In genomic region chr4:108058685-108059440, GRCh38 we compare ENCODE assay signal across 11 cellular contexts.
DNase-seq lines count a peak whose midpoint lies in the region; ATAC-seq and TF ChIP-seq lines count a peak whose summit lies in the region.
"Had no signal": no experiment of that assay in that cellular context is flagged by ENCODE, and none has a peak within 500 bp of the region (broad histone marks: within the 10 kb centered on the region; RNA-seq: fewer than 3 reads in every experiment).

No MANE protein-coding gene starts in this region.

- dilution Hi-C loops in mammary epithelial cell (cut with HindIII; ENCODE audit: low sequenced_read_pairs), result no loop called here

- H3K36me3 ChIP-seq in mammary epithelial cell (ENCODE audit: insufficient read depth, low read length), result no peaks in the 10 kb centered on the region
- H3K36me3 ChIP-seq in left ventricle myocardium inferior, result no peaks in the 10 kb centered on the region

- ATAC-seq in activated CD8-positive, alpha-beta T cell treated with anti-CD3 and anti-CD28 coated beads for 36 hours, result no peak
- no peak for ATAC-seq in activated CD8-positive, alpha-beta T cell treated with anti-CD3 and anti-CD28 coated beads, Interleukin-2, amount 10 ng/mL, durations not matched to agents 7 days and 5 days
- no peak for ATAC-seq in HG03521 (IDR thresholded peaks at IDR 0.05; ENCODE audit: unreplicated experiment)
- ATAC-seq: GM23338 had no signal

- H3K4me1 ChIP-seq in mammary epithelial cell (ENCODE audit: insufficient read depth, low read length) (peaks cover 9% of the 10 kb centered on the region), left ventricle myocardium inferior (no peaks in the 10 kb centered on the region)

- H3K27me3 ChIP-seq in mammary epithelial cell (ENCODE audit: insufficient read depth, low read length), result no peaks in the 10 kb centered on the region
- H3K27me3 ChIP-seq in left ventricle myocardium inferior (ENCODE audit: low read depth), result peaks cover 16% of the 10 kb centered on the region

- no peaks in the 10 kb centered on the region for H3K79me2 ChIP-seq in mammary epithelial cell (ENCODE audit: insufficient read depth, low read length)

- no peaks in the 10 kb centered on the region for H3K27me3 Mint-ChIP-seq in activated CD8-positive, alpha-beta T cell treated with anti-CD3 and anti-CD28 coated beads for 36 hours
- H3K27me3 Mint-ChIP-seq in activated CD8-positive, alpha-beta T cell treated with anti-CD3 and anti-CD28 coated beads, Interleukin-2, amount 10 ng/mL, durations not matched to agents 7 days and 5 days (ENCODE audit: low read depth), result no peaks in the 10 kb centered on the region
- peaks cover 14% of the 10 kb centered on the region for H3K27me3 Mint-ChIP-seq in progenitor cell of endocrine pancreas

- no peak overlapping the region for H3K27ac ChIP-seq in mammary epithelial cell (ENCODE audit: insufficient read depth, low read depth, low read length)
- H3K27ac ChIP-seq in left ventricle myocardium inferior (replicated peaks), result no peak overlapping the region

- H4K20me1 ChIP-seq in mammary epithelial cell (ENCODE audit: insufficient read depth, low read length), result no peaks in the 10 kb centered on the region

- peak overlapping the region; percentile 27 for H3K4me2 ChIP-seq in mammary epithelial cell (ENCODE audit: insufficient read depth, low read depth, low read length)
- H3K4me2 ChIP-seq: GM23338 had no signal

- H3K4me3 ChIP-seq in mammary epithelial cell (replicated peaks in 1 of 3; ENCODE audit: insufficient read depth in 1 of 3, low read depth in 2 of 3, low read length in 3 of 3) (no peak overlapping the region), left ventricle myocardium inferior (no peak overlapping the region)
- H3K4me3 ChIP-seq: GM23338 had no signal

- intact Hi-C loops in activated CD8-positive, alpha-beta T cell treated with anti-CD3 and anti-CD28 coated beads for 36 hours (cut with micrococcal nuclease), result no loop called here
- intact Hi-C loops in mammary epithelial cell (cut with micrococcal nuclease), result no loop called here
- intact Hi-C loops in left ventricle myocardium inferior (cut with micrococcal nuclease), result no loop called here

- DNase-seq in activated CD8-positive, alpha-beta T cell treated with anti-CD3 and anti-CD28 coated beads for 36 hours, result no peak
- DNase-seq in activated CD8-positive, alpha-beta T cell treated with anti-CD3 and anti-CD28 coated beads, Interleukin-2, amount 10 ng/mL, durations not matched to agents 7 days and 5 days, result no peak
- peak; percentile 17 for DNase-seq in NCI-H526 treated with DMSO at 0.1 percent for 48 hours (lab: John Stamatoyannopoulos, UW)
- DNase-seq in mammary epithelial cell, result peak; percentile 78
- DNase-seq in progenitor cell of endocrine pancreas (ENCODE audit: low spot score, unreplicated experiment), result no peak
- DNase-seq in left ventricle myocardium inferior, result no peak
- no peak for DNase-seq in NCI-H1694 (lab: John Stamatoyannopoulos, UW)
- DNase-seq: nucleus accumbens, T-helper 1 cell had no signal

- no peak overlapping the region for H3K9ac ChIP-seq in mammary epithelial cell (ENCODE audit: insufficient read depth, low read length)

- no peaks in the 10 kb centered on the region for H3K9me3 Mint-ChIP-seq in activated CD8-positive, alpha-beta T cell treated with anti-CD3 and anti-CD28 coated beads for 36 hours
- H3K9me3 Mint-ChIP-seq in activated CD8-positive, alpha-beta T cell treated with anti-CD3 and anti-CD28 coated beads, Interleukin-2, amount 10 ng/mL, durations not matched to agents 7 days and 5 days (ENCODE audit: insufficient read depth), result no peaks in the 10 kb centered on the region
- H3K9me3 Mint-ChIP-seq in progenitor cell of endocrine pancreas (ENCODE audit: low read depth), result no peaks in the 10 kb centered on the region
- H3K9me3 Mint-ChIP-seq: GM23338 had no signal

- H2AFZ ChIP-seq in mammary epithelial cell (ENCODE audit: low read depth, low read length), result no peak overlapping the region
- H2AFZ ChIP-seq: GM23338 had no signal

- no peak for TF ChIP-seq CTCF in activated CD8-positive, alpha-beta T cell treated with anti-CD3 and anti-CD28 coated beads for 36 hours (IDR thresholded peaks at IDR 0.05)
- TF ChIP-seq CTCF in mammary epithelial cell (conservative IDR thresholded peaks at IDR 0.05 in 1 of 2, IDR thresholded peaks at IDR 0.05 in 1 of 2; ENCODE audit: extremely low read depth in 1 of 2, insufficient read depth in 1 of 2, low read depth in 1 of 2, low read length in 2 of 2) (no peak), progenitor cell of endocrine pancreas (IDR thresholded peaks at IDR 0.05; ENCODE audit: unreplicated experiment) (no peak), left ventricle myocardium inferior (IDR thresholded peaks at IDR 0.05; ENCODE audit: borderline replicate concordance) (no peak)

- POLR2A ChIA-PET in activated CD8-positive, alpha-beta T cell treated with anti-CD3 and anti-CD28 coated beads for 36 hours (lab: Charles Lee), result no interaction called here
- POLR2A ChIA-PET in activated CD8-positive, alpha-beta T cell treated with anti-CD3 and anti-CD28 coated beads, Interleukin-2, amount 10 ng/mL, durations not matched to agents 7 days and 5 days (lab: Charles Lee), result interaction anchor here (2.3 kb wide), 1 partner anchor 12 kb away, joined by 9 read pairs; no protein-coding TSS in a partner anchor

- no peak overlapping the region for H3K4me3 Mint-ChIP-seq in activated CD8-positive, alpha-beta T cell treated with anti-CD3 and anti-CD28 coated beads for 36 hours
- H3K4me3 Mint-ChIP-seq in activated CD8-positive, alpha-beta T cell treated with anti-CD3 and anti-CD28 coated beads, Interleukin-2, amount 10 ng/mL, durations not matched to agents 7 days and 5 days, result no peak overlapping the region
- no peak overlapping the region for H3K4me3 Mint-ChIP-seq in progenitor cell of endocrine pancreas (ENCODE audit: low read depth)
- H3K4me3 Mint-ChIP-seq: GM23338 had no signal

- H3K27ac Mint-ChIP-seq in activated CD8-positive, alpha-beta T cell treated with anti-CD3 and anti-CD28 coated beads for 36 hours, result peak overlapping the region; percentile 55
- H3K27ac Mint-ChIP-seq in activated CD8-positive, alpha-beta T cell treated with anti-CD3 and anti-CD28 coated beads, Interleukin-2, amount 10 ng/mL, durations not matched to agents 7 days and 5 days, result no peak overlapping the region
- H3K27ac Mint-ChIP-seq in progenitor cell of endocrine pancreas, result peak overlapping the region; percentile 8
- H3K27ac Mint-ChIP-seq: GM23338 had no signal

- 66% methylated on average over 9 of the region's 11 CpGs for WGBS in mammary epithelial cell (ENCODE audit: low coverage, missing lambda C conversion rate)

- peaks cover 75% of the 10 kb centered on the region for H3K4me1 Mint-ChIP-seq in activated CD8-positive, alpha-beta T cell treated with anti-CD3 and anti-CD28 coated beads for 36 hours (ENCODE audit: low read depth)
- H3K4me1 Mint-ChIP-seq in activated CD8-positive, alpha-beta T cell treated with anti-CD3 and anti-CD28 coated beads, Interleukin-2, amount 10 ng/mL, durations not matched to agents 7 days and 5 days (ENCODE audit: low read depth), result peaks cover 30% of the 10 kb centered on the region
- peaks cover 8% of the 10 kb centered on the region for H3K4me1 Mint-ChIP-seq in progenitor cell of endocrine pancreas (ENCODE audit: low read depth)

- CTCF ChIA-PET in activated CD8-positive, alpha-beta T cell treated with anti-CD3 and anti-CD28 coated beads for 36 hours (lab: Charles Lee), result interaction anchor here (0.9 to 3.4 kb wide), 8 partner anchors 9 to 514 kb away, joined by 3 to 16 read pairs (median 4); partner anchors contain the start of gene LEF1
- CTCF ChIA-PET in activated CD8-positive, alpha-beta T cell treated with anti-CD3 and anti-CD28 coated beads, Interleukin-2, amount 10 ng/mL, durations not matched to agents 7 days and 5 days (lab: Charles Lee), result interaction anchor here (0.7 to 2.5 kb wide), 8 partner anchors 9 to 454 kb away, joined by 3 to 11 read pairs (median 4); no protein-coding TSS in a partner anchor
- CTCF ChIA-PET in mammary epithelial cell (lab: Charles Lee; ENCODE audit: low non-redundant PET), result interaction anchor here (0.9 kb wide), 1 partner anchor 435 kb away, joined by 4 read pairs; no protein-coding TSS in a partner anchor

- H3K9me3 ChIP-seq in mammary epithelial cell (replicated peaks; ENCODE audit: insufficient read depth, low read length), result no peaks in the 10 kb centered on the region
- no peaks in the 10 kb centered on the region for H3K9me3 ChIP-seq in left ventricle myocardium inferior (replicated peaks)

- BruUV-seq in mammary epithelial cell (replicated peaks; lab: Mats Ljungman, UMichigan), result no TSS peak

- H3K36me3 Mint-ChIP-seq in activated CD8-positive, alpha-beta T cell treated with anti-CD3 and anti-CD28 coated beads for 36 hours (ENCODE audit: low read depth), result peaks cover 38% of the 10 kb centered on the region
- H3K36me3 Mint-ChIP-seq in activated CD8-positive, alpha-beta T cell treated with anti-CD3 and anti-CD28 coated beads, Interleukin-2, amount 10 ng/mL, durations not matched to agents 7 days and 5 days (ENCODE audit: low read depth), result peaks cover 52% of the 10 kb centered on the region
- H3K36me3 Mint-ChIP-seq in progenitor cell of endocrine pancreas (ENCODE audit: insufficient read depth), result no peaks in the 10 kb centered on the region

- in situ Hi-C loops in mammary epithelial cell (cut with MboI; ENCODE audit: low sequenced_read_pairs in 2 of 2), result no loop called here

Comparison
In these comparisons a context has a peak if more than half of its experiments do, and no peak if none do; other contexts are left out.
1. DNase-seq: peak in NCI-H526 treated with DMSO at 0.1 percent for 48 hours (single experiment) and mammary epithelial cell (single experiment); none in activated CD8-positive, alpha-beta T cell treated with anti-CD3 and anti-CD28 coated beads for 36 hours (single experiment), activated CD8-positive, alpha-beta T cell treated with anti-CD3 and anti-CD28 coated beads, Interleukin-2, amount 10 ng/mL, durations not matched to agents 7 days and 5 days (single experiment), progenitor cell of endocrine pancreas (single experiment), left ventricle myocardium inferior (single experiment) and NCI-H1694 (single experiment).